21 cellular contexts compared by ENCODE assay signal in genomic region chr16:68509381-68509780, GRCh38.
"Had no signal": no experiment of that assay in that cellular context is flagged by ENCODE, and none has a peak within 500 bp of the region (broad histone marks: within the 10 kb centered on the region; RNA-seq: fewer than 3 reads in every experiment).

No MANE protein-coding gene starts in this region.

- H3K27ac ChIP-seq: esophagus muscularis mucosa, foreskin keratinocyte, gastroesophageal sphincter, heart right ventricle, left lung, prostate gland, skin epidermis, suprapubic skin, transverse colon, upper lobe of right lung, uterus had no signal

- H3K9me3 Mint-ChIP-seq: mesothelial cell of epicardium; natural killer cell treated with Interleukin-12 subunit alpha and Interleukin-12 subunit beta and Interleukin-15 and Interleukin-18, amount 100 ng/mL, for 72 hours; neural crest cell; stimulated activated naive CD8-positive, alpha-beta T cell treated with anti-CD3 and anti-CD28 coated beads, Interleukin-15, amount 100 ng/mL, for 72 hours had no signal

- FAIRE-seq: colon, islet of Langerhans had no signal

- H3K27me3 ChIP-seq: upper lobe of right lung, uterus had no signal

- H3K4me3 ChIP-seq: left lung, mucosa of descending colon, prostate gland, skin epidermis, upper lobe of right lung, uterus had no signal

- H3K4me1 ChIP-seq: foreskin keratinocyte, prostate gland, uterus had no signal

- H3K4me1 Mint-ChIP-seq: mesothelial cell of epicardium had no signal

- H3K9me3 ChIP-seq: esophagus muscularis mucosa, gastroesophageal sphincter, heart right ventricle, left lung, mucosa of descending colon, prostate gland, suprapubic skin, transverse colon, upper lobe of right lung, uterus had no signal

- H3K36me3 Mint-ChIP-seq: mesothelial cell of epicardium; naive B cell; natural killer cell treated with Interleukin-12 subunit alpha and Interleukin-12 subunit beta and Interleukin-15 and Interleukin-18, amount 100 ng/mL, for 72 hours had no signal

- DNase-seq: naive B cell; stimulated activated CD4-positive, alpha-beta T cell treated with anti-CD3 and anti-CD28 coated beads, Interleukin-15, amount 100 ng/mL, for 24 hours; stimulated activated CD4-positive, alpha-beta T cell treated with anti-CD3 and anti-CD28 coated beads, Interleukin-4, amount 100 ng/mL, for 1 hour; stimulated activated naive CD8-positive, alpha-beta T cell treated with anti-CD3 and anti-CD28 coated beads, Interleukin-15, amount 100 ng/mL, for 72 hours had no signal

- H3K4me3 Mint-ChIP-seq: mesothelial cell of epicardium, neural crest cell had no signal

- H3K27ac Mint-ChIP-seq: mesothelial cell of epicardium; natural killer cell treated with Interleukin-12 subunit alpha and Interleukin-12 subunit beta and Interleukin-15 and Interleukin-18, amount 100 ng/mL, for 72 hours; stimulated activated naive CD8-positive, alpha-beta T cell treated with anti-CD3 and anti-CD28 coated beads, Interleukin-15, amount 100 ng/mL, for 72 hours had no signal

- H3K36me3 ChIP-seq: esophagus muscularis mucosa, gastroesophageal sphincter, heart right ventricle, left lung, prostate gland, suprapubic skin, transverse colon, upper lobe of right lung, uterus had no signal
